Comparison of ENCODE assay signal across 1 cellular context in the genomic region with DNA sequence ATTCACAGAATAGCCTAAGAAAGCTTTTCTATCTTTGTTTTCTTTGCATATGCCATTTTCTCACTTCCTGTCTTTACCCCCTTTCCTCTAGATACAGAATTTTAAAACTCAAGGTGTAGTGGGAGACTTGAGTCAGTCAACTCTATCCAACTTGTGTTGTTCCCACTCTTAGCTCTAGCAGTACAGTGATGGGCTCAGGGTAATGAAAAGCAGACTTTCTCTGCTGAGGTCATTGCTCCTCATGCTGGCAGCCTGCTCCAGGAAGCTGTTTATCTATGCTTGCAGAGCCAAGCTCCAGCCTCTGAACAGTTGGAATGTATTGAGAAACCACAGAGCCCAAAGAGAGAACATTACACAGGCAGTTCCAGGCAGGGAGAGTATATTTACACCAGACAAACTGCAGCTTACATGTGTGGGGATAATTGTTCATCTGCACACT.
A peak's percentile ranks its signal among the peaks of the same experiment; 100 is the strongest.
TF ChIP-seq lines count a peak whose summit lies in the region.

No MANE protein-coding gene starts in this region.

TF ChIP-seq in K562, 482 proteins besides CTCF, POLR2A, EP300 and RAD21 (continued from another document):
- TF ChIP-seq MYNN (IDR thresholded peaks at IDR 0.05) = peak; percentile 52; the same call in 1 of the 2 replicates
- TF ChIP-seq MYNN (CRISPR knock-in tag; IDR thresholded peaks at IDR 0.05) = no peak
- TF ChIP-seq ZNF140 (CRISPR knock-in tag; IDR thresholded peaks at IDR 0.05) = no peak
- TF ChIP-seq, protein P1, sequence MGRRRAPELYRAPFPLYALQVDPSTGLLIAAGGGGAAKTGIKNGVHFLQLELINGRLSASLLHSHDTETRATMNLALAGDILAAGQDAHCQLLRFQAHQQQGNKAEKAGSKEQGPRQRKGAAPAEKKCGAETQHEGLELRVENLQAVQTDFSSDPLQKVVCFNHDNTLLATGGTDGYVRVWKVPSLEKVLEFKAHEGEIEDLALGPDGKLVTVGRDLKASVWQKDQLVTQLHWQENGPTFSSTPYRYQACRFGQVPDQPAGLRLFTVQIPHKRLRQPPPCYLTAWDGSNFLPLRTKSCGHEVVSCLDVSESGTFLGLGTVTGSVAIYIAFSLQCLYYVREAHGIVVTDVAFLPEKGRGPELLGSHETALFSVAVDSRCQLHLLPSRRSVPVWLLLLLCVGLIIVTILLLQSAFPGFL (CRISPR knock-in tag; IDR thresholded peaks at IDR 0.05) = no peak
- TF ChIP-seq, protein P2, sequence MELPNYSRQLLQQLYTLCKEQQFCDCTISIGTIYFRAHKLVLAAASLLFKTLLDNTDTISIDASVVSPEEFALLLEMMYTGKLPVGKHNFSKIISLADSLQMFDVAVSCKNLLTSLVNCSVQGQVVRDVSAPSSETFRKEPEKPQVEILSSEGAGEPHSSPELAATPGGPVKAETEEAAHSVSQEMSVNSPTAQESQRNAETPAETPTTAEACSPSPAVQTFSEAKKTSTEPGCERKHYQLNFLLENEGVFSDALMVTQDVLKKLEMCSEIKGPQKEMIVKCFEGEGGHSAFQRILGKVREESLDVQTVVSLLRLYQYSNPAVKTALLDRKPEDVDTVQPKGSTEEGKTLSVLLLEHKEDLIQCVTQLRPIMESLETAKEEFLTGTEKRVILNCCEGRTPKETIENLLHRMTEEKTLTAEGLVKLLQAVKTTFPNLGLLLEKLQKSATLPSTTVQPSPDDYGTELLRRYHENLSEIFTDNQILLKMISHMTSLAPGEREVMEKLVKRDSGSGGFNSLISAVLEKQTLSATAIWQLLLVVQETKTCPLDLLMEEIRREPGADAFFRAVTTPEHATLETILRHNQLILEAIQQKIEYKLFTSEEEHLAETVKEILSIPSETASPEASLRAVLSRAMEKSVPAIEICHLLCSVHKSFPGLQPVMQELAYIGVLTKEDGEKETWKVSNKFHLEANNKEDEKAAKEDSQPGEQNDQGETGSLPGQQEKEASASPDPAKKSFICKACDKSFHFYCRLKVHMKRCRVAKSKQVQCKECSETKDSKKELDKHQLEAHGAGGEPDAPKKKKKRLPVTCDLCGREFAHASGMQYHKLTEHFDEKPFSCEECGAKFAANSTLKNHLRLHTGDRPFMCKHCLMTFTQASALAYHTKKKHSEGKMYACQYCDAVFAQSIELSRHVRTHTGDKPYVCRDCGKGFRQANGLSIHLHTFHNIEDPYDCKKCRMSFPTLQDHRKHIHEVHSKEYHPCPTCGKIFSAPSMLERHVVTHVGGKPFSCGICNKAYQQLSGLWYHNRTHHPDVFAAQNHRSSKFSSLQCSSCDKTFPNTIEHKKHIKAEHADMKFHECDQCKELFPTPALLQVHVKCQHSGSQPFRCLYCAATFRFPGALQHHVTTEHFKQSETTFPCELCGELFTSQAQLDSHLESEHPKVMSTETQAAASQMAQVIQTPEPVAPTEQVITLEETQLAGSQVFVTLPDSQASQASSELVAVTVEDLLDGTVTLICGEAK (IDR thresholded peaks at IDR 0.05) = no peak
- TF ChIP-seq, protein P2 (CRISPR knock-in tag; IDR thresholded peaks at IDR 0.05) = no peak
- TF ChIP-seq, protein P3, sequence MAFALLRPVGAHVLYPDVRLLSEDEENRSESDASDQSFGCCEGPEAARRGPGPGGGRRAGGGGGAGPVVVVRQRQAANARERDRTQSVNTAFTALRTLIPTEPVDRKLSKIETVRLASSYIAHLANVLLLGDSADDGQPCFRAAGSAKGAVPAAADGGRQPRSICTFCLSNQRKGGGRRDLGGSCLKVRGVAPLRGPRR (CRISPR knock-in tag; IDR thresholded peaks at IDR 0.05) = no peak
- no peak for TF ChIP-seq ARID2 (IDR thresholded peaks at IDR 0.05)
- TF ChIP-seq, protein P4, sequence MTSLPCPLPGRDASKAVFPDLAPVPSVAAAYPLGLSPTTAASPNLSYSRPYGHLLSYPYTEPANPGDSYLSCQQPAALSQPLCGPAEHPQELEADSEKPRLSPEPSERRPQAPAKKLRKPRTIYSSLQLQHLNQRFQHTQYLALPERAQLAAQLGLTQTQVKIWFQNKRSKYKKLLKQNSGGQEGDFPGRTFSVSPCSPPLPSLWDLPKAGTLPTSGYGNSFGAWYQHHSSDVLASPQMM (CRISPR knock-in tag; IDR thresholded peaks at IDR 0.05) = no peak
- TF ChIP-seq PTBP1 (IDR thresholded peaks at IDR 0.05; ENCODE audit: low read depth, low read length) = no peak
- TF ChIP-seq CBX5 (IDR thresholded peaks at IDR 0.05; ENCODE audit: borderline replicate concordance, low read depth) = no peak
- TF ChIP-seq NCOA6 (IDR thresholded peaks at IDR 0.05) = no peak
- peak; percentile 50 to 73; a peak in 3 of 4 replicates for TF ChIP-seq TRIM24 (IDR thresholded peaks at IDR 0.05)
- TF ChIP-seq, protein P5, sequence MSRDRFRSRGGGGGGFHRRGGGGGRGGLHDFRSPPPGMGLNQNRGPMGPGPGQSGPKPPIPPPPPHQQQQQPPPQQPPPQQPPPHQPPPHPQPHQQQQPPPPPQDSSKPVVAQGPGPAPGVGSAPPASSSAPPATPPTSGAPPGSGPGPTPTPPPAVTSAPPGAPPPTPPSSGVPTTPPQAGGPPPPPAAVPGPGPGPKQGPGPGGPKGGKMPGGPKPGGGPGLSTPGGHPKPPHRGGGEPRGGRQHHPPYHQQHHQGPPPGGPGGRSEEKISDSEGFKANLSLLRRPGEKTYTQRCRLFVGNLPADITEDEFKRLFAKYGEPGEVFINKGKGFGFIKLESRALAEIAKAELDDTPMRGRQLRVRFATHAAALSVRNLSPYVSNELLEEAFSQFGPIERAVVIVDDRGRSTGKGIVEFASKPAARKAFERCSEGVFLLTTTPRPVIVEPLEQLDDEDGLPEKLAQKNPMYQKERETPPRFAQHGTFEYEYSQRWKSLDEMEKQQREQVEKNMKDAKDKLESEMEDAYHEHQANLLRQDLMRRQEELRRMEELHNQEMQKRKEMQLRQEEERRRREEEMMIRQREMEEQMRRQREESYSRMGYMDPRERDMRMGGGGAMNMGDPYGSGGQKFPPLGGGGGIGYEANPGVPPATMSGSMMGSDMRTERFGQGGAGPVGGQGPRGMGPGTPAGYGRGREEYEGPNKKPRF (IDR thresholded peaks at IDR 0.05; ENCODE audit: low read depth, low read length) = no peak
- peak; percentile 77 for TF ChIP-seq TAL1 (IDR thresholded peaks at IDR 0.05)
- TF ChIP-seq, protein P6, sequence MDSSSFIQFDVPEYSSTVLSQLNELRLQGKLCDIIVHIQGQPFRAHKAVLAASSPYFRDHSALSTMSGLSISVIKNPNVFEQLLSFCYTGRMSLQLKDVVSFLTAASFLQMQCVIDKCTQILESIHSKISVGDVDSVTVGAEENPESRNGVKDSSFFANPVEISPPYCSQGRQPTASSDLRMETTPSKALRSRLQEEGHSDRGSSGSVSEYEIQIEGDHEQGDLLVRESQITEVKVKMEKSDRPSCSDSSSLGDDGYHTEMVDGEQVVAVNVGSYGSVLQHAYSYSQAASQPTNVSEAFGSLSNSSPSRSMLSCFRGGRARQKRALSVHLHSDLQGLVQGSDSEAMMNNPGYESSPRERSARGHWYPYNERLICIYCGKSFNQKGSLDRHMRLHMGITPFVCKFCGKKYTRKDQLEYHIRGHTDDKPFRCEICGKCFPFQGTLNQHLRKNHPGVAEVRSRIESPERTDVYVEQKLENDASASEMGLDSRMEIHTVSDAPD (CRISPR knock-in tag; IDR thresholded peaks at IDR 0.05) = no peak
- no peak for TF ChIP-seq TCFL5 (CRISPR knock-in tag; conservative IDR thresholded peaks at IDR 0.05)
- TF ChIP-seq, protein P7, sequence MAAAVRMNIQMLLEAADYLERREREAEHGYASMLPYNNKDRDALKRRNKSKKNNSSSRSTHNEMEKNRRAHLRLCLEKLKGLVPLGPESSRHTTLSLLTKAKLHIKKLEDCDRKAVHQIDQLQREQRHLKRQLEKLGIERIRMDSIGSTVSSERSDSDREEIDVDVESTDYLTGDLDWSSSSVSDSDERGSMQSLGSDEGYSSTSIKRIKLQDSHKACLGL (CRISPR knock-in tag; IDR thresholded peaks at IDR 0.05; ENCODE audit: borderline replicate concordance, poor library complexity, severe bottlenecking) = no peak
- TF ChIP-seq HDAC8 (tag; IDR thresholded peaks at IDR 0.05) = no peak
- peak in 1 of 2 experiments; percentile 87; a peak in 3 of 4 replicates for TF ChIP-seq RCOR1 (IDR thresholded peaks at IDR 0.05; ENCODE audit: borderline replicate concordance in 1 of 2, low read depth in 2 of 2, low read length in 2 of 2)
- TF ChIP-seq FIP1L1 (IDR thresholded peaks at IDR 0.05; ENCODE audit: low read depth, low read length, poor library complexity, severe bottlenecking) = no peak
- peak; percentile 91 for TF ChIP-seq CBFA2T3 (IDR thresholded peaks at IDR 0.05)
- TF ChIP-seq, protein P8, sequence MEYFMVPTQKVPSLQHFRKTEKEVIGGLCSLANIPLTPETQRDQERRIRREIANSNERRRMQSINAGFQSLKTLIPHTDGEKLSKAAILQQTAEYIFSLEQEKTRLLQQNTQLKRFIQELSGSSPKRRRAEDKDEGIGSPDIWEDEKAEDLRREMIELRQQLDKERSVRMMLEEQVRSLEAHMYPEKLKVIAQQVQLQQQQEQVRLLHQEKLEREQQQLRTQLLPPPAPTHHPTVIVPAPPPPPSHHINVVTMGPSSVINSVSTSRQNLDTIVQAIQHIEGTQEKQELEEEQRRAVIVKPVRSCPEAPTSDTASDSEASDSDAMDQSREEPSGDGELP (CRISPR knock-in tag; IDR thresholded peaks at IDR 0.05; ENCODE audit: borderline replicate concordance) = peak; percentile 34; the same call in 1 of the 2 replicates
- TF ChIP-seq PHF21A (IDR thresholded peaks at IDR 0.05; ENCODE audit: borderline replicate concordance, low read depth) = no peak
- TF ChIP-seq, protein P9, sequence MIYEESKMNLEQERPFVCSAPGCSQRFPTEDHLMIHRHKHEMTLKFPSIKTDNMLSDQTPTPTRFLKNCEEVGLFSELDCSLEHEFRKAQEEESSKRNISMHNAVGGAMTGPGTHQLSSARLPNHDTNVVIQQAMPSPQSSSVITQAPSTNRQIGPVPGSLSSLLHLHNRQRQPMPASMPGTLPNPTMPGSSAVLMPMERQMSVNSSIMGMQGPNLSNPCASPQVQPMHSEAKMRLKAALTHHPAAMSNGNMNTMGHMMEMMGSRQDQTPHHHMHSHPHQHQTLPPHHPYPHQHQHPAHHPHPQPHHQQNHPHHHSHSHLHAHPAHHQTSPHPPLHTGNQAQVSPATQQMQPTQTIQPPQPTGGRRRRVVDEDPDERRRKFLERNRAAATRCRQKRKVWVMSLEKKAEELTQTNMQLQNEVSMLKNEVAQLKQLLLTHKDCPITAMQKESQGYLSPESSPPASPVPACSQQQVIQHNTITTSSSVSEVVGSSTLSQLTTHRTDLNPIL (CRISPR knock-in tag; IDR thresholded peaks at IDR 0.05) = no peak
- TF ChIP-seq, protein P10, sequence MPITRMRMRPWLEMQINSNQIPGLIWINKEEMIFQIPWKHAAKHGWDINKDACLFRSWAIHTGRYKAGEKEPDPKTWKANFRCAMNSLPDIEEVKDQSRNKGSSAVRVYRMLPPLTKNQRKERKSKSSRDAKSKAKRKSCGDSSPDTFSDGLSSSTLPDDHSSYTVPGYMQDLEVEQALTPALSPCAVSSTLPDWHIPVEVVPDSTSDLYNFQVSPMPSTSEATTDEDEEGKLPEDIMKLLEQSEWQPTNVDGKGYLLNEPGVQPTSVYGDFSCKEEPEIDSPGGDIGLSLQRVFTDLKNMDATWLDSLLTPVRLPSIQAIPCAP (CRISPR knock-in tag; IDR thresholded peaks at IDR 0.05; ENCODE audit: borderline replicate concordance) = no peak
